Comparison of ENCODE assay signal across 17 cellular contexts in genomic region chr3:160098946-160099626, GRCh38.
DNase-seq lines count a peak whose midpoint lies in the region; ATAC-seq and TF ChIP-seq lines count a peak whose summit lies in the region.
"Had no signal": no experiment of that assay in that cellular context is flagged by ENCODE, and none has a peak within 500 bp of the region (broad histone marks: within the 10 kb centered on the region; RNA-seq: fewer than 3 reads in every experiment).

No MANE protein-coding gene starts in this region.

- no peaks in the 10 kb centered on the region for H3K79me2 ChIP-seq in DOHH2 (ENCODE audit: control insufficient read depth, low read length)

- H3K36me3 ChIP-seq in DOHH2 (ENCODE audit: control insufficient read depth, low read length) (no peaks in the 10 kb centered on the region), left lung (no peaks in the 10 kb centered on the region)

- intact Hi-C loops in left lung (cut with DNase I): no loop called here

- no peaks in the 10 kb centered on the region for H3K27me3 ChIP-seq in DOHH2 (ENCODE audit: control insufficient read depth, low read length)
- H3K27me3 ChIP-seq in left lung: no peaks in the 10 kb centered on the region

- H3K9me3 ChIP-seq in DOHH2 (ENCODE audit: control insufficient read depth, insufficient read depth, low read length) (no peaks in the 10 kb centered on the region), left lung (no peaks in the 10 kb centered on the region)

- H3K9me2 ChIP-seq in DOHH2 (replicated peaks; ENCODE audit: control insufficient read depth, low read length): no peaks in the 10 kb centered on the region; the same call in 1 of the 2 replicates

- H3K4me2 ChIP-seq in DOHH2 (ENCODE audit: low read length): peak overlapping the region; percentile 47

- H3K4me3 ChIP-seq in DOHH2 (ENCODE audit: low read length) (0 out of 2 replicates have a peak overlapping the region, but pooled peaks have one; percentile 0), epithelial cell of proximal tubule (ENCODE audit: low read depth, low read length) (no peak overlapping the region), left lung (no peak overlapping the region)

- H3F3A ChIP-seq in DOHH2 (ENCODE audit: control insufficient read depth, insufficient read depth): no peaks in the 10 kb centered on the region

- H3K4me1 ChIP-seq in DOHH2 (ENCODE audit: control insufficient read depth, low read length) (peaks cover 16% of the 10 kb centered on the region), left lung (no peaks in the 10 kb centered on the region)

- H4K20me1 ChIP-seq in DOHH2 (ENCODE audit: control insufficient read depth, insufficient read depth, low read depth, low read length): no peaks in the 10 kb centered on the region

- peak; percentile 6 for DNase-seq in epithelial cell of proximal tubule (ENCODE audit: low read depth)
- DNase-seq in left lung: no peak
- DNase-seq in NOMO-1 treated with DMSO at 0.1 percent for 48 hours (lab: John Stamatoyannopoulos, UW; ENCODE audit: unreplicated experiment): no peak
- no peak for DNase-seq in NCI-H187 (lab: John Stamatoyannopoulos, UW)
- DNase-seq in RPMI8226: no peak
- DNase-seq: AML-193, DMS79 treated with DMSO at 0.1 percent for 48 hours, GDM1, HCEC 1CT, KG1, NCI-H1417, NCI-H187 treated with DMSO at 0.1 percent for 48 hours, NCI-H345, NCI-H524 treated with DMSO at 0.1 percent for 48 hours had no signal

- no peak for TF ChIP-seq CTCF in DOHH2 (IDR thresholded peaks at IDR 0.05; ENCODE audit: low read depth, low read length, poor library complexity, severe bottlenecking)
- no peak for TF ChIP-seq CTCF in epithelial cell of proximal tubule (conservative IDR thresholded peaks at IDR 0.05; ENCODE audit: low read depth, low read length)
- no peak for TF ChIP-seq CTCF in left lung (IDR thresholded peaks at IDR 0.05)

- H3K27ac ChIP-seq in DOHH2 (ENCODE audit: low read depth, low read length): no peak overlapping the region
- no peak overlapping the region for H3K27ac ChIP-seq in left lung

- peak; percentile 26 for ATAC-seq in GM19463 (IDR thresholded peaks at IDR 0.05; ENCODE audit: unreplicated experiment)
- peak; percentile 67 for ATAC-seq in left lung
- ATAC-seq in activated CD4-positive, CD25-positive, alpha-beta regulatory T cell treated with anti-CD3 and anti-CD28 coated beads, Interleukin-2, amount 50 U/mL, for 24 hours: no peak

Comparison
In these comparisons a context has a peak if more than half of its experiments do, and no peak if none do; other contexts are left out.
1. ATAC-seq: peak in GM19463 (single experiment) and left lung (single experiment); none in activated CD4-positive, CD25-positive, alpha-beta regulatory T cell treated with anti-CD3 and anti-CD28 coated beads, Interleukin-2, amount 50 U/mL, for 24 hours (0 of 2).